Comparison of ENCODE assay signal across 21 cellular contexts in the genomic region with DNA sequence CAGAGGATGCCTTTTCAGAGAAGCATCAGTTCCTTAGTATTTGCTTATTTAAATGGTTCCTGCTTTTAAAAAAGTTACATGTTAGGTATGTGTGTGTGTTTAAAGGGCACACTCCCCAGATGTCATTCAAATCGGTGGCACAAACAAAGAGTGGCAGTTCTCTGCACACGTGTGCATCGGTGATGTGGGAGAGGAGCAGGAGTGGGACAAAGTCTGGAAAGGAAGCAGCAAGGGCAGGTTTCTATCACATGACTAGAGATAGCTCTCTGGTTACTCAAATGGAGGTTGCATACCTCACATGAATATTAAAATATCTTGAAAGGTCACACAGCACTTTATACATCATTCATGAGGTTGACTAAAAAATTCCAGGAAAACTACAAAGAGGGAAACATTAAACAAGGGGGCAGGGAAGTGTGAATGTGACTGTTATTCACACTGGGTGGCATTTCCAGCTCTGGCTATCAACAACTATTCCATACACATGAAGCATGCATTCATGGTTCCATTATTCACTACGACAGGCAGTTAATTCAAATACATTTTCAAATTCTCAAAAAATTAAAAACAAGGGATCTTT.
"Had no signal": no experiment of that assay in that cellular context is flagged by ENCODE, and none has a peak within 500 bp of the region (broad histone marks: within the 10 kb centered on the region; RNA-seq: fewer than 3 reads in every experiment).

No MANE protein-coding gene starts in this region.

- H3K36me3 Mint-ChIP-seq: activated naive CD8-positive, alpha-beta T cell; naive thymus-derived CD8-positive, alpha-beta T cell had no signal

- ATAC-seq: activated T-helper 17 cell treated with anti-CD3 and anti-CD28 coated beads, Interleukin-2, amount 50 U/mL, for 72 hours; body of pancreas; heart right ventricle; left lung; naive thymus-derived CD8-positive, alpha-beta T cell had no signal

- H3K27me3 Mint-ChIP-seq: activated naive CD8-positive, alpha-beta T cell; progenitor cell of endocrine pancreas had no signal

- H3K4me1 Mint-ChIP-seq: activated T-helper 17 cell treated with anti-CD3 and anti-CD28 coated beads, Interleukin-2, amount 50 U/mL, for 72 hours; mesothelial cell of epicardium; naive thymus-derived CD8-positive, alpha-beta T cell had no signal

- H3K4me1 ChIP-seq: body of pancreas, left lung, stomach had no signal

- H3K27ac ChIP-seq: body of pancreas, cardiac muscle cell, epithelial cell of prostate, heart right ventricle, left lung, stomach, suprapubic skin had no signal

- DNase-seq: activated CD8-positive, alpha-beta memory T cell treated with anti-CD3 and anti-CD28 coated beads, Interleukin-2, amount 50 U/mL, for 4 hours; activated T-cell treated with anti-CD3 and anti-CD28 coated beads, Interleukin-2, amount 50 U/mL, for 24 hours; amniotic stem cell; body of pancreas; cortex of kidney; heart right ventricle; islet precursor cell; left lung; naive thymus-derived CD8-positive, alpha-beta T cell; stimulated activated CD4-positive, alpha-beta T cell treated with anti-CD3 and anti-CD28 coated beads, Interleukin-12 subunit alpha, Interleukin-12 subunit beta, amount 100 ng/mL, for 4 hours; stimulated activated CD4-positive, alpha-beta T cell treated with anti-CD3 and anti-CD28 coated beads, Interleukin-4, amount 100 ng/mL, for 4 hours; stomach; T-helper 9 cell had no signal

- H3K27ac Mint-ChIP-seq: activated naive CD8-positive, alpha-beta T cell; activated T-cell treated with anti-CD3 and anti-CD28 coated beads, Interleukin-2, amount 50 U/mL, for 24 hours; activated T-helper 17 cell treated with anti-CD3 and anti-CD28 coated beads, Interleukin-2, amount 50 U/mL, for 72 hours; mesothelial cell of epicardium; naive thymus-derived CD8-positive, alpha-beta T cell; progenitor cell of endocrine pancreas had no signal

- H3K27me3 ChIP-seq: body of pancreas, cardiac muscle cell, heart right ventricle, left lung, stomach, suprapubic skin, tibial nerve had no signal

- H3K4me3 ChIP-seq: body of pancreas, cardiac muscle cell, heart right ventricle, left lung, stomach, suprapubic skin, tibial nerve had no signal

- H3K9me3 ChIP-seq: body of pancreas, heart right ventricle, left lung, stomach, suprapubic skin, tibial nerve had no signal

- H3K9me3 Mint-ChIP-seq: activated T-cell treated with anti-CD3 and anti-CD28 coated beads, Interleukin-2, amount 50 U/mL, for 24 hours; activated T-helper 17 cell treated with anti-CD3 and anti-CD28 coated beads, Interleukin-2, amount 50 U/mL, for 72 hours; mesothelial cell of epicardium; naive thymus-derived CD8-positive, alpha-beta T cell had no signal

- H3K4me3 Mint-ChIP-seq: activated naive CD8-positive, alpha-beta T cell; activated T-cell treated with anti-CD3 and anti-CD28 coated beads, Interleukin-2, amount 50 U/mL, for 24 hours; activated T-helper 17 cell treated with anti-CD3 and anti-CD28 coated beads, Interleukin-2, amount 50 U/mL, for 72 hours; mesothelial cell of epicardium; naive thymus-derived CD8-positive, alpha-beta T cell had no signal

- H3K36me3 ChIP-seq: cardiac muscle cell had no signal
